ENCODE assay signal across 8 cellular contexts in the genomic region with DNA sequence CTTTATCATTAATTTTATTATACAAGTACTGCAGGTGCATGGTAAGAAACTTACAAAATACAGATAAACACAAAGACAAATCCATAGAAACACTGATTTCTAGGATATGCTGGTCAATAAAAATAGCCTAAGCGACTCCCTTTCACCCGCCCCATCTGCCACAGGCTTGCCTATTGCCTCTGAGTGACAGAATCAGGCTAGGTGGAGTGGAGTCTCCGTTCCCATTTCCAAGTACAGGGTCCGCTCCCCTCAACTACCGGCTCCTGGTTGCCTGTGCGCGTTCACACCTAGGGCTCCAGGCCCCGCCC.
DNase-seq lines count a peak whose midpoint lies in the region; TF ChIP-seq lines count a peak whose summit lies in the region.

No MANE protein-coding gene starts in this region.

- H3K4me1 ChIP-seq in BLaER1 (peaks cover 45% of the 10 kb centered on the region), duodenal mucosa (ENCODE audit: control insufficient read depth in 1 of 2, insufficient read depth in 2 of 2, low read length in 2 of 2) (peaks cover 19 to 32% of the 10 kb centered on the region in 2 donors)

- H3K4me2 ChIP-seq in BLaER1, result peak overlapping the region; percentile 95

- DNase-seq in LNCaP clone FGC (ENCODE audit: low read depth), result no peak
- no peak for DNase-seq in nephron progenitor cell
- no peak for DNase-seq in 8988T
- no peak for DNase-seq in GM03348 (ENCODE audit: low spot score)
- no peak for DNase-seq in NCI-H1105 (lab: John Stamatoyannopoulos, UW)
- DNase-seq in SHP77 (lab: John Stamatoyannopoulos, UW), result no peak

- peak overlapping the region; percentile 95 for H3K4me3 Mint-ChIP-seq in nephron progenitor cell

- H3K27me3 ChIP-seq in BLaER1 (no peaks in the 10 kb centered on the region), duodenal mucosa (ENCODE audit: control insufficient read depth in 1 of 2, insufficient read depth in 2 of 2, low read length in 2 of 2) (no peaks in the 10 kb centered on the region)

- peaks cover 6% of the 10 kb centered on the region for H3K9me3 Mint-ChIP-seq in nephron progenitor cell

- no peaks in the 10 kb centered on the region for H4K20me1 ChIP-seq in BLaER1

- TF ChIP-seq CTCF in LNCaP clone FGC (IDR thresholded peaks at IDR 0.05; ENCODE audit: control insufficient read depth, extremely low read depth, insufficient read depth), result no peak
- no peak for TF ChIP-seq CTCF in nephron progenitor cell (IDR thresholded peaks at IDR 0.05)

- H3K9ac ChIP-seq in BLaER1 (peak overlapping the region; percentile 90), duodenal mucosa (ENCODE audit: low read depth in 1 of 2, low read length in 2 of 2) (peak overlapping the region; percentile 80 to 93)

- H3K36me3 Mint-ChIP-seq in nephron progenitor cell (ENCODE audit: low read depth), result peaks cover 35% of the 10 kb centered on the region

- peaks cover 41% of the 10 kb centered on the region for H3K4me1 Mint-ChIP-seq in nephron progenitor cell

- H3K9me3 ChIP-seq in BLaER1, result no peaks in the 10 kb centered on the region
- no peaks in the 10 kb centered on the region for H3K9me3 ChIP-seq in duodenal mucosa (ENCODE audit: control insufficient read depth in 1 of 2, low read length in 2 of 2)

- peak overlapping the region; percentile 80 for H3K4me3 ChIP-seq in BLaER1
- H3K4me3 ChIP-seq in LNCaP clone FGC (ENCODE audit: low read depth, low read length), result peak overlapping the region; percentile 90
- peak overlapping the region; percentile 74 to 88 for H3K4me3 ChIP-seq in duodenal mucosa (ENCODE audit: low read depth in 1 of 2, low read length in 2 of 2)

- no peak overlapping the region for H3K27ac Mint-ChIP-seq in nephron progenitor cell

- peaks cover 2% of the 10 kb centered on the region for H3K27me3 Mint-ChIP-seq in nephron progenitor cell (ENCODE audit: low read depth, poor library complexity)

- H3K27ac ChIP-seq in BLaER1 (peak overlapping the region; percentile 85), duodenal mucosa (ENCODE audit: low read depth, low read length) (peak overlapping the region; percentile 91)

- peaks cover 22% of the 10 kb centered on the region for H3K36me3 ChIP-seq in BLaER1
- peaks cover 0 to 6% of the 10 kb centered on the region in 2 donors for H3K36me3 ChIP-seq in duodenal mucosa (ENCODE audit: control insufficient read depth in 1 of 2, insufficient read depth in 2 of 2, low read length in 2 of 2)
